ENCODE assay signal across 22 cellular contexts in genomic region chr1:236148471-236148847, GRCh38. TPM values are rescaled to one million over a fixed set of nuclear protein-coding genes. Genes with fewer than 3 reads are reported as not detected.
DNase-seq lines count a peak whose midpoint lies in the region; ATAC-seq, FAIRE-seq and TF ChIP-seq lines count a peak whose summit lies in the region.
"Had no signal": no experiment of that assay in that cellular context is flagged by ENCODE, and none has a peak within 500 bp of the region (broad histone marks: within the 10 kb centered on the region; RNA-seq: fewer than 3 reads in every experiment).

No MANE protein-coding gene starts in this region.

- H3K23me2 ChIP-seq in H1 (ENCODE audit: low read depth, low read length) = peaks cover 5% of the 10 kb centered on the region; the same call in 1 of the 2 replicates

- H2AK9ac ChIP-seq in IMR-90 (replicated peaks; ENCODE audit: low read depth, low read length, poor library complexity) = no peak overlapping the region

- peaks cover 19% of the 10 kb centered on the region for H4K20me1 ChIP-seq in IMR-90 (ENCODE audit: insufficient read depth, low read length)
- peaks cover 6 to 16% of the 10 kb centered on the region in 2 experiments for H4K20me1 ChIP-seq in H1 (replicated peaks in 1 of 2; ENCODE audit: control insufficient read depth in 1 of 2, insufficient read depth in 2 of 2, low read length in 2 of 2)

- no peak for TF ChIP-seq EP300 in H1 (IDR thresholded peaks at IDR 0.05; ENCODE audit: borderline replicate concordance in 1 of 2, low read depth in 2 of 2, low read length in 2 of 2)

- H3K4ac ChIP-seq in IMR-90 (ENCODE audit: low read depth, low read length) (no peak overlapping the region; the same call in 1 of the 2 replicates), H1 (replicated peaks; ENCODE audit: insufficient read length, low read depth, low read length) (no peak overlapping the region)

- H2BK12ac ChIP-seq in H1 (ENCODE audit: low read depth, low read length) = no peak overlapping the region

- H3K27ac ChIP-seq in IMR-90 (ENCODE audit: insufficient read depth, low read length) = no peak overlapping the region
- no peak overlapping the region for H3K27ac ChIP-seq in H1 (ENCODE audit: low read depth, low read length)
- H3K27ac ChIP-seq: epithelial cell of prostate, gastroesophageal sphincter, tibial artery had no signal

- FAIRE-seq in H1 (lab: Jason Lieb, UNC) = no peak
- FAIRE-seq: bronchial epithelial cell, H54 had no signal

- H4K8ac ChIP-seq in IMR-90 (ENCODE audit: low read depth in 2 of 2, low read length in 2 of 2) (no peak overlapping the region), H1 (ENCODE audit: extremely low read depth, insufficient read depth, low read length) (peak overlapping the region; percentile 63; the same call in 1 of the 2 replicates)

- H3K36me3 ChIP-seq in IMR-90 (ENCODE audit: control insufficient read depth, insufficient read depth, low read length) (0 out of 2 replicates have a peak, but pooled peaks cover 2% of the 10 kb centered on the region), H1 (ENCODE audit: control insufficient read depth in 2 of 4, insufficient read depth in 4 of 4, low read length in 3 of 4) (no peaks in the 10 kb centered on the region; a peak in 1 of 8 replicates)
- H3K36me3 ChIP-seq: gastroesophageal sphincter, tibial artery had no signal

- H2AK5ac ChIP-seq in IMR-90 (ENCODE audit: low read depth, low read length) (no peak overlapping the region), H1 (ENCODE audit: low read depth, low read length) (no peak overlapping the region)

- H3K4me3 ChIP-seq in IMR-90 (ENCODE audit: insufficient read depth, low read depth, low read length) (no peak overlapping the region), H1 (ENCODE audit: extremely low read depth in 1 of 4, insufficient read depth in 2 of 4, low read depth in 3 of 4, low read length in 4 of 4) (no peak overlapping the region)
- H3K4me3 ChIP-seq: dorsolateral prefrontal cortex, gastroesophageal sphincter, tibial artery had no signal

- H3K56ac ChIP-seq in IMR-90 (ENCODE audit: extremely low read depth, insufficient read depth, low read length) = no peak overlapping the region
- H3K56ac ChIP-seq in H1 (replicated peaks; ENCODE audit: insufficient read length, low read depth, low read length) = no peak overlapping the region

- H3K79me1 ChIP-seq in IMR-90 (ENCODE audit: low read depth in 1 of 2, low read length in 2 of 2) (peaks cover 10 to 17% of the 10 kb centered on the region in 2 experiments), H1 (ENCODE audit: low read depth, low read length) (peaks cover 6% of the 10 kb centered on the region)

- DNase-seq in Daoy (ENCODE audit: low read depth) (peak; percentile 61), IMR-90 (peak; percentile 43), H1 (ENCODE audit: low read depth in 1 of 2, low spot score in 2 of 2) (no peak), neural crest cell (ENCODE audit: low read depth, low spot score) (no peak), Kasumi-1 (lab: John Stamatoyannopoulos, UW) (no peak), mesothelial cell of epicardium (ENCODE audit: low spot score in 2 of 2, unreplicated experiment in 2 of 2) (no peak), T1000 (lab: John Stamatoyannopoulos, UW) (no peak)
- DNase-seq: activated CD4-positive, alpha-beta T cell treated with anti-CD3 and anti-CD28 coated beads for 36 hours; CD8-positive, alpha-beta T cell; DMS53; dorsolateral prefrontal cortex; stimulated activated naive CD4-positive, alpha-beta T cell; tibial artery had no signal

- TF ChIP-seq CTCF in IMR-90 (conservative IDR thresholded peaks at IDR 0.05; ENCODE audit: low read depth, low read length) = no peak
- no peak for TF ChIP-seq CTCF in H1 (IDR thresholded peaks at IDR 0.05; ENCODE audit: control extremely low read depth in 1 of 3, insufficient read depth in 1 of 3, low read depth in 1 of 3, low read length in 3 of 3)
- no peak for TF ChIP-seq CTCF in neural crest cell (conservative IDR thresholded peaks at IDR 0.05)
- TF ChIP-seq CTCF in mesothelial cell of epicardium (IDR thresholded peaks at IDR 0.05; ENCODE audit: unreplicated experiment) = no peak

- H2BK5ac ChIP-seq in IMR-90 (ENCODE audit: low read depth, low read length, poor library complexity, severe bottlenecking) = no peak overlapping the region
- H2BK5ac ChIP-seq in H1 (ENCODE audit: low read depth, low read length) = 0 out of 2 replicates have a peak overlapping the region, but pooled peaks have one; percentile 49

- H2BK20ac ChIP-seq in IMR-90 (ENCODE audit: low read depth, low read length) (no peak overlapping the region), H1 (ENCODE audit: low read length) (no peak overlapping the region)

- H3K4me1 Mint-ChIP-seq in neural crest cell = peaks cover 39% of the 10 kb centered on the region
- peaks cover 21% of the 10 kb centered on the region for H3K4me1 Mint-ChIP-seq in mesothelial cell of epicardium

- H2AFZ ChIP-seq in IMR-90 (replicated peaks; ENCODE audit: low read length, poor library complexity) (no peak overlapping the region), H1 (ENCODE audit: low read length) (no peak overlapping the region)

- H4K5ac ChIP-seq in IMR-90 (ENCODE audit: low read depth, low read length) = no peak overlapping the region
- H4K5ac ChIP-seq in H1 (ENCODE audit: insufficient read length, low read depth, low read length) = no peak overlapping the region

- WGBS in IMR-90 (ENCODE audit: extremely low coverage in 2 of 2, insufficient read length in 1 of 2), 2 experiments = 43% methylated on average over 3 of the region's 8 CpGs; no CpG with 5 or more reads in 1 of the 2 experiments
- 95% methylated on average over 8 of the region's 8 CpGs; no CpG with 5 or more reads in 1 of the 2 experiments for WGBS in H1 (ENCODE audit: extremely low coverage in 1 of 2, insufficient coverage in 1 of 2, insufficient read length in 1 of 2, insufficient replicate concordance in 2 of 2, low coverage in 1 of 2, low lambda C conversion rate in 2 of 2, missing lambda C conversion rate in 1 of 2), 2 experiments

- H3K9ac ChIP-seq in IMR-90 (ENCODE audit: low read depth, low read length) (no peak overlapping the region), H1 (replicated peaks in 1 of 4; ENCODE audit: extremely low read depth in 1 of 4, low read depth in 3 of 4, low read length in 3 of 4) (no peak overlapping the region)

- H3K23ac ChIP-seq in IMR-90 (ENCODE audit: low read depth, low read length) (no peak overlapping the region), H1 (ENCODE audit: insufficient read length) (no peak overlapping the region)

- H3K14ac ChIP-seq in IMR-90 (replicated peaks; ENCODE audit: low read depth, low read length) (no peak overlapping the region), H1 (ENCODE audit: insufficient read length) (no peak overlapping the region)

- ATAC-seq in IMR-90 (ENCODE audit: low read depth) = no peak
- no peak for ATAC-seq in HG03442 (IDR thresholded peaks at IDR 0.05; ENCODE audit: unreplicated experiment)
- ATAC-seq: activated CD4-positive, alpha-beta T cell treated with anti-CD3 and anti-CD28 coated beads for 36 hours; CD8-positive, alpha-beta T cell; gastroesophageal sphincter; sciatic nerve; SK-N-SH treated with all-trans-retinoic acid at 6 μM for 48 hours had no signal

- H3K36me3 Mint-ChIP-seq in neural crest cell (ENCODE audit: low read depth) (no peaks in the 10 kb centered on the region), mesothelial cell of epicardium (peaks cover 6% of the 10 kb centered on the region)
- H3K36me3 Mint-ChIP-seq: activated naive CD8-positive, alpha-beta T cell had no signal

- no peak overlapping the region for H2BK120ac ChIP-seq in IMR-90 (ENCODE audit: low read depth, low read length)
- no peak overlapping the region for H2BK120ac ChIP-seq in H1 (replicated peaks; ENCODE audit: low read depth, low read length)

- H3K4me3 Mint-ChIP-seq in neural crest cell (no peak overlapping the region), mesothelial cell of epicardium (no peak overlapping the region)
- H3K4me3 Mint-ChIP-seq: activated CD4-positive, alpha-beta T cell treated with anti-CD3 and anti-CD28 coated beads for 36 hours; activated naive CD8-positive, alpha-beta T cell; activated T-helper 1 cell treated with anti-CD3 and anti-CD28 coated beads, Interleukin-12 subunit alpha, Interleukin-12 subunit beta, Interleukin-2, Interleukin-4 antibody, amounts not matched to agents 30 ng/mL and 10 ng/mL and 1 ng/mL, durations not matched to agents 14 hours and 24 hours and 36 hours; CD8-positive, alpha-beta T cell had no signal

- no TSS peak for BruUV-seq in IMR-90 (replicated peaks; lab: Mats Ljungman, UMichigan)

- H2BK15ac ChIP-seq in IMR-90 (ENCODE audit: low read depth, low read length) (no peak overlapping the region), H1 (ENCODE audit: low read length) (no peak overlapping the region)

- in situ Hi-C loops in IMR-90 (cut with MboI; ENCODE audit: low sequenced_read_pairs) = no loop called here

- H3K9me3 Mint-ChIP-seq in neural crest cell (no peaks in the 10 kb centered on the region), mesothelial cell of epicardium (no peaks in the 10 kb centered on the region)
- H3K9me3 Mint-ChIP-seq: activated T-helper 1 cell treated with anti-CD3 and anti-CD28 coated beads, Interleukin-12 subunit alpha, Interleukin-12 subunit beta, Interleukin-2, Interleukin-4 antibody, amounts not matched to agents 30 ng/mL and 10 ng/mL and 1 ng/mL, durations not matched to agents 14 hours and 24 hours and 36 hours; CD8-positive, alpha-beta T cell had no signal

- dilution Hi-C loops in IMR-90 (cut with HindIII; ENCODE audit: low sequenced_read_pairs, unreplicated experiment) = no loop called here

- H4K91ac ChIP-seq in IMR-90 (ENCODE audit: insufficient read depth, low read depth, low read length) = no peak overlapping the region
- no peak overlapping the region for H4K91ac ChIP-seq in H1 (replicated peaks; ENCODE audit: insufficient read length, low read length)

- TF ChIP-seq POLR2A in IMR-90 (IDR thresholded peaks at IDR 0.05; ENCODE audit: low read depth, low read length) = no peak
- no peak for TF ChIP-seq POLR2A in H1 (IDR thresholded peaks at IDR 0.05; ENCODE audit: control extremely low read depth in 1 of 2, low read depth in 2 of 2, low read length in 2 of 2)

- no peaks in the 10 kb centered on the region for H3K9me3 ChIP-seq in IMR-90 (ENCODE audit: control insufficient read depth, insufficient read depth, low read length)
- H3K9me3 ChIP-seq in H1 (ENCODE audit: insufficient read depth in 2 of 2, low read depth in 1 of 2, low read length in 1 of 2) = no peaks in the 10 kb centered on the region
- H3K9me3 ChIP-seq: gastroesophageal sphincter, tibial artery had no signal

- POLR2A ChIA-PET in IMR-90 (lab: Charles Lee; ENCODE audit: unreplicated experiment) (no interaction called here), H1 (lab: Charles Lee; ENCODE audit: partially characterized antibody) (no interaction called here)

- H3K4me2 ChIP-seq in IMR-90 (ENCODE audit: low read depth, low read length) (no peak overlapping the region), H1 (ENCODE audit: insufficient read depth in 1 of 2, low read depth in 2 of 2, low read length in 2 of 2) (no peak overlapping the region)

- H3K27ac Mint-ChIP-seq in neural crest cell (ENCODE audit: unreplicated experiment) (peak overlapping the region; percentile 35), mesothelial cell of epicardium (no peak overlapping the region)
- H3K27ac Mint-ChIP-seq: activated CD4-positive, alpha-beta T cell treated with anti-CD3 and anti-CD28 coated beads for 36 hours; activated naive CD8-positive, alpha-beta T cell; activated T-helper 1 cell treated with anti-CD3 and anti-CD28 coated beads, Interleukin-12 subunit alpha, Interleukin-12 subunit beta, Interleukin-2, Interleukin-4 antibody, amounts not matched to agents 30 ng/mL and 10 ng/mL and 1 ng/mL, durations not matched to agents 14 hours and 24 hours and 36 hours; CD8-positive, alpha-beta T cell had no signal

- H3K27me3 Mint-ChIP-seq in neural crest cell (ENCODE audit: low read depth) = peaks cover 3% of the 10 kb centered on the region
- peaks cover 2% of the 10 kb centered on the region for H3K27me3 Mint-ChIP-seq in mesothelial cell of epicardium (ENCODE audit: low read depth)
- H3K27me3 Mint-ChIP-seq: activated naive CD8-positive, alpha-beta T cell had no signal

- H3K18ac ChIP-seq in IMR-90 (ENCODE audit: low read depth, low read length) = no peak overlapping the region
- no peak overlapping the region for H3K18ac ChIP-seq in H1 (ENCODE audit: extremely low read depth, low read length)

- peaks cover 2% of the 10 kb centered on the region; the same call in 1 of the 2 replicates for H3K4me1 ChIP-seq in IMR-90 (ENCODE audit: control insufficient read depth, insufficient read depth, low read length)
- peaks cover 4 to 11% (median 6%) of the 10 kb centered on the region in 4 experiments; a peak in 6 of 7 replicates for H3K4me1 ChIP-seq in H1 (replicated peaks in 1 of 4; ENCODE audit: control insufficient read depth in 3 of 4, insufficient read depth in 4 of 4, low read length in 3 of 4)

- no peak for TF ChIP-seq RAD21 in IMR-90 (IDR thresholded peaks at IDR 0.05; ENCODE audit: low read length)
- no peak for TF ChIP-seq RAD21 in H1 (IDR thresholded peaks at IDR 0.05 in 1 of 2, conservative IDR thresholded peaks at IDR 0.05 in 1 of 2; ENCODE audit: low read depth in 2 of 2, low read length in 2 of 2)

- CTCF ChIA-PET in IMR-90 (lab: Yijun Ruan, JAX) (no interaction called here), H1 (lab: Charles Lee; ENCODE audit: partially characterized antibody) (interaction anchor here (0.8 to 3.5 kb wide), 3 partner anchors 10 to 21 kb away, joined by 3 to 18 read pairs (median 7); no protein-coding TSS in a partner anchor)

- H3K27me3 ChIP-seq in IMR-90 (ENCODE audit: control insufficient read depth, insufficient read depth, low read length) (no peaks in the 10 kb centered on the region), H1 (replicated peaks in 1 of 4; ENCODE audit: control insufficient read depth in 3 of 4, extremely low read depth in 1 of 4, insufficient read depth in 3 of 4, low read length in 3 of 4) (peaks cover 0 to 13% (median 10%) of the 10 kb centered on the region in 4 experiments; a peak in 6 of 7 replicates)
- H3K27me3 ChIP-seq: dorsolateral prefrontal cortex, gastroesophageal sphincter, tibial artery had no signal

- intact Hi-C loops in IMR-90 (cut with micrococcal nuclease) = no loop called here

- peaks cover 8% of the 10 kb centered on the region; the same call in 1 of the 2 replicates for H3K9me1 ChIP-seq in IMR-90 (ENCODE audit: insufficient read depth, low read length)

- peaks cover 0 to 12% of the 10 kb centered on the region in 2 experiments; a peak in 2 of 4 replicates for H3K79me2 ChIP-seq in H1 (ENCODE audit: control insufficient read depth in 1 of 2, insufficient read depth in 2 of 2, low read length in 2 of 2)

RNA-seq across cellular contexts. Expression of gene GPR137B, which starts 6.1 kb away (rescaled TPM):
- total RNA-seq in Daoy (2014; rRNA removed; shearing (Covaris generic)) = 4.6 and 12.2 TPM in 2 replicates
- total RNA-seq in IMR-90 (2012; rRNA removed) = 4.5 and 5.3 TPM in 2 replicates
- 9.9 and 12.3 TPM in 2 replicates for polyA plus RNA-seq in IMR-90 (2012; rRNA removed)
- 4.5 and 11.9 TPM in 2 replicates for polyA plus RNA-seq in IMR-90 (2012; cell fraction: cytosol; rRNA removed)
- polyA plus RNA-seq in IMR-90 (2012; cell fraction: nucleus; rRNA removed; ENCODE audit: low replicate concordance) = 5.0 and 5.8 TPM in 2 replicates
- 7.4 and 7.7 TPM in 2 replicates for total RNA-seq in H1 (2021; fragmentation: NEBNext Ultra II Directional; extraction: Animal tissue kit (Norgen Biotek cat#: 25700))
- polyA plus RNA-seq in H1 (2011; rRNA removed) = 6.4 and 6.9 TPM in 2 replicates
- polyA plus RNA-seq in H1 (2011; cell fraction: cytosol; rRNA removed) = 3.8 TPM
- polyA plus RNA-seq in H1 (2011; cell fraction: nucleus; rRNA removed) = 17.5 TPM
- polyA plus RNA-seq in H1 (2012, experiment 1 of 2) = 4.8 to 6.8 TPM (median 6.4 TPM) in 4 replicates
- polyA plus RNA-seq in H1 (2012, experiment 2 of 2) = 2.7 TPM
- 7.5 TPM for polyA plus RNA-seq in H1 (2013, experiment 1 of 2)
- polyA plus RNA-seq in H1 (2013, experiment 2 of 2) = 8.2 TPM
- polyA minus RNA-seq in H1 (2011; rRNA and poly(A)+ RNA removed) = 6.5 and 7.5 TPM in 2 replicates
- polyA minus RNA-seq in H1 (2011; cell fraction: cytosol; rRNA and poly(A)+ RNA removed) = 2.5 TPM
- 16.5 TPM for polyA minus RNA-seq in H1 (2011; cell fraction: nucleus; rRNA and poly(A)+ RNA removed)
- total RNA-seq in neural crest cell = 11.8 and 12.4 TPM in 2 replicates
- 22.1 to 25.2 TPM (median 23.1 TPM) in 3 replicates for total RNA-seq in mesothelial cell of epicardium

Comparison
In these comparisons a context has a peak if more than half of its experiments do, and no peak if none do; other contexts are left out.
1. DNase-seq: peak in Daoy (single experiment) and IMR-90 (single experiment); none in H1 (0 of 2), neural crest cell (single experiment), Kasumi-1 (0 of 2), mesothelial cell of epicardium (0 of 2) and T1000 (single experiment).